13 cellular contexts compared by ENCODE assay signal in genomic region chr14:98136019-98136418, GRCh38.
DNase-seq lines count a peak whose midpoint lies in the region; ATAC-seq and TF ChIP-seq lines count a peak whose summit lies in the region.
"Had no signal": no experiment of that assay in that cellular context is flagged by ENCODE, and none has a peak within 500 bp of the region (broad histone marks: within the 10 kb centered on the region; RNA-seq: fewer than 3 reads in every experiment).

No MANE protein-coding gene starts in this region.

- peak overlapping the region; percentile 72; the same call in 1 of the 2 replicates for H2AFZ ChIP-seq in GM23338

- H3F3A ChIP-seq in GM23338 (replicated peaks; ENCODE audit: low read depth) = no peaks in the 10 kb centered on the region

- peaks cover 32 to 69% (median 53%) of the 10 kb centered on the region in 4 donors for H3K4me1 Mint-ChIP-seq in CD4-positive, CD25-positive, alpha-beta regulatory T cell
- H3K4me1 Mint-ChIP-seq in GM23338 = peaks cover 30% of the 10 kb centered on the region
- peaks cover 73% of the 10 kb centered on the region for H3K4me1 Mint-ChIP-seq in activated CD8-positive, alpha-beta T cell treated with anti-CD3 and anti-CD28 coated beads for 36 hours (ENCODE audit: low read depth)
- H3K4me1 Mint-ChIP-seq: activated B cell treated with CpG ODN at 0.5 μM for 24 hours had no signal

- no peak overlapping the region for H3K4me2 ChIP-seq in GM23338

- peak overlapping the region; percentile 85 to 91 (median 86) for H3K4me3 Mint-ChIP-seq in CD4-positive, CD25-positive, alpha-beta regulatory T cell
- H3K4me3 Mint-ChIP-seq in GM23338 = no peak overlapping the region
- H3K4me3 Mint-ChIP-seq in activated CD8-positive, alpha-beta T cell treated with anti-CD3 and anti-CD28 coated beads for 36 hours = peak overlapping the region; percentile 69
- H3K4me3 Mint-ChIP-seq: activated B cell treated with CpG ODN at 0.5 μM for 24 hours had no signal

- H3K9me3 Mint-ChIP-seq in CD4-positive, CD25-positive, alpha-beta regulatory T cell = no peaks in the 10 kb centered on the region
- H3K9me3 Mint-ChIP-seq in GM23338 = no peaks in the 10 kb centered on the region
- H3K9me3 Mint-ChIP-seq in activated CD8-positive, alpha-beta T cell treated with anti-CD3 and anti-CD28 coated beads for 36 hours = no peaks in the 10 kb centered on the region
- H3K9me3 Mint-ChIP-seq: activated B cell treated with CpG ODN at 0.5 μM for 24 hours had no signal

- no peaks in the 10 kb centered on the region for H3K27me3 Mint-ChIP-seq in CD4-positive, CD25-positive, alpha-beta regulatory T cell
- H3K27me3 Mint-ChIP-seq in GM23338 (ENCODE audit: insufficient read depth, low read depth, poor library complexity) = no peaks in the 10 kb centered on the region
- no peaks in the 10 kb centered on the region for H3K27me3 Mint-ChIP-seq in activated CD8-positive, alpha-beta T cell treated with anti-CD3 and anti-CD28 coated beads for 36 hours
- H3K27me3 Mint-ChIP-seq: activated B cell treated with CpG ODN at 0.5 μM for 24 hours had no signal

- CTCF ChIA-PET in activated CD8-positive, alpha-beta T cell treated with anti-CD3 and anti-CD28 coated beads for 36 hours (lab: Charles Lee) = interaction anchor here (0.9 to 10.4 kb wide), 12 partner anchors 8 to 1131 kb away, joined by 3 to 103 read pairs (median 4); no protein-coding TSS in a partner anchor

- peaks cover 50% of the 10 kb centered on the region for H3K4me1 ChIP-seq in CD4-positive, CD25-positive, alpha-beta regulatory T cell (ENCODE audit: control insufficient read depth, insufficient read depth, low read length, poor library complexity, severe bottlenecking)
- H3K4me1 ChIP-seq in GM23338 (ENCODE audit: insufficient read depth) = peaks cover 27% of the 10 kb centered on the region
- H3K4me1 ChIP-seq in effector memory CD4-positive, alpha-beta T cell (ENCODE audit: control insufficient read depth, insufficient read depth, low read length, poor library complexity, severe bottlenecking) = peaks cover 48% of the 10 kb centered on the region

- no peaks in the 10 kb centered on the region for H4K20me1 ChIP-seq in GM23338 (replicated peaks; ENCODE audit: insufficient read depth)

- peaks cover 4% of the 10 kb centered on the region for H3K36me3 Mint-ChIP-seq in CD4-positive, CD25-positive, alpha-beta regulatory T cell
- no peaks in the 10 kb centered on the region for H3K36me3 Mint-ChIP-seq in GM23338 (ENCODE audit: low read depth)
- H3K36me3 Mint-ChIP-seq in activated CD8-positive, alpha-beta T cell treated with anti-CD3 and anti-CD28 coated beads for 36 hours (ENCODE audit: low read depth) = no peaks in the 10 kb centered on the region

- H3K4me3 ChIP-seq in CD4-positive, CD25-positive, alpha-beta regulatory T cell (ENCODE audit: low read depth, low read length) = peak overlapping the region; percentile 57
- no peak overlapping the region for H3K4me3 ChIP-seq in GM23338
- peak overlapping the region; percentile 22 for H3K4me3 ChIP-seq in effector memory CD4-positive, alpha-beta T cell (ENCODE audit: insufficient read depth, low read depth, low read length, poor library complexity, severe bottlenecking)

- H3K27me3 ChIP-seq in CD4-positive, CD25-positive, alpha-beta regulatory T cell (ENCODE audit: control insufficient read depth, insufficient read depth, low read length) = no peaks in the 10 kb centered on the region
- no peaks in the 10 kb centered on the region for H3K27me3 ChIP-seq in GM23338 (ENCODE audit: insufficient read depth)
- H3K27me3 ChIP-seq in effector memory CD4-positive, alpha-beta T cell (replicated peaks; ENCODE audit: control insufficient read depth, insufficient read depth, low read length, poor library complexity, severe bottlenecking) = no peaks in the 10 kb centered on the region

- intact Hi-C loops in activated CD8-positive, alpha-beta T cell treated with anti-CD3 and anti-CD28 coated beads for 36 hours (cut with micrococcal nuclease) = loop anchor here (5.0 kb wide), 1 partner anchor 159 kb away; no protein-coding TSS in a partner anchor

- H3K36me3 ChIP-seq in CD4-positive, CD25-positive, alpha-beta regulatory T cell (ENCODE audit: control insufficient read depth, insufficient read depth, low read length) = no peaks in the 10 kb centered on the region
- no peaks in the 10 kb centered on the region for H3K36me3 ChIP-seq in GM23338 (ENCODE audit: insufficient read depth)
- no peaks in the 10 kb centered on the region for H3K36me3 ChIP-seq in effector memory CD4-positive, alpha-beta T cell (ENCODE audit: control insufficient read depth, insufficient read depth, low read length)

- H3K79me2 ChIP-seq in GM23338 (replicated peaks; ENCODE audit: insufficient read depth) = no peaks in the 10 kb centered on the region

- POLR2A ChIA-PET in activated CD8-positive, alpha-beta T cell treated with anti-CD3 and anti-CD28 coated beads for 36 hours (lab: Charles Lee) = interaction anchor here (0.7 to 2.5 kb wide), 13 partner anchors 11 to 1136 kb away, joined by 3 to 12 read pairs (median 4); partner anchors contain the start of gene BCL11B

- no peaks in the 10 kb centered on the region for H3K9me3 ChIP-seq in CD4-positive, CD25-positive, alpha-beta regulatory T cell (ENCODE audit: control insufficient read depth in 2 of 2, low read length in 2 of 2)
- no peaks in the 10 kb centered on the region for H3K9me3 ChIP-seq in effector memory CD4-positive, alpha-beta T cell (ENCODE audit: control insufficient read depth, low read length)

- peak overlapping the region; percentile 55 for H3K27ac ChIP-seq in CD4-positive, CD25-positive, alpha-beta regulatory T cell (ENCODE audit: insufficient read depth, low read length, poor library complexity, severe bottlenecking)
- H3K27ac ChIP-seq in GM23338 (ENCODE audit: low read depth) = no peak overlapping the region
- no peak overlapping the region for H3K27ac ChIP-seq in effector memory CD4-positive, alpha-beta T cell (ENCODE audit: insufficient read depth, low read length, poor library complexity, severe bottlenecking)

- H3K9me2 ChIP-seq in GM23338 (ENCODE audit: insufficient read depth) = no peaks in the 10 kb centered on the region

- TF ChIP-seq CTCF in GM23338 (conservative IDR thresholded peaks at IDR 0.05; ENCODE audit: low read depth in 2 of 2) = no peak
- TF ChIP-seq CTCF in activated CD8-positive, alpha-beta T cell treated with anti-CD3 and anti-CD28 coated beads for 36 hours (IDR thresholded peaks at IDR 0.05) = no peak

- peak in 2 of 3 donors; percentile 41 to 83 for DNase-seq in CD4-positive, CD25-positive, alpha-beta regulatory T cell
- DNase-seq in GM23338 (ENCODE audit: low spot score) = no peak
- peak; percentile 58 for DNase-seq in activated CD8-positive, alpha-beta T cell treated with anti-CD3 and anti-CD28 coated beads for 36 hours
- no peak for DNase-seq in effector memory CD4-positive, alpha-beta T cell
- DNase-seq in DMS 273 (lab: John Stamatoyannopoulos, UW; ENCODE audit: unreplicated experiment) = no peak
- no peak for DNase-seq in NCI-H82 treated with DMSO at 0.1 percent for 48 hours (lab: John Stamatoyannopoulos, UW; ENCODE audit: unreplicated experiment)
- DNase-seq in GM19238 (ENCODE audit: insufficient read length, low spot score) = no peak
- DNase-seq: activated B cell treated with CpG ODN at 0.5 μM for 24 hours, erythroblast, NCI-H226 had no signal

- ATAC-seq in CD4-positive, CD25-positive, alpha-beta regulatory T cell (ENCODE audit: low read depth in 2 of 2) = peak; percentile 54 to 66
- no peak for ATAC-seq in GM23338
- ATAC-seq in activated CD8-positive, alpha-beta T cell treated with anti-CD3 and anti-CD28 coated beads for 36 hours = peak; percentile 57
- no peak for ATAC-seq in HG03039 (IDR thresholded peaks at IDR 0.05; ENCODE audit: unreplicated experiment)
- ATAC-seq: SK-N-SH treated with all-trans-retinoic acid at 6 μM for 48 hours had no signal

- peak overlapping the region; percentile 90 to 97 (median 95) for H3K27ac Mint-ChIP-seq in CD4-positive, CD25-positive, alpha-beta regulatory T cell
- no peak overlapping the region for H3K27ac Mint-ChIP-seq in GM23338
- H3K27ac Mint-ChIP-seq in activated CD8-positive, alpha-beta T cell treated with anti-CD3 and anti-CD28 coated beads for 36 hours = peak overlapping the region; percentile 87
- H3K27ac Mint-ChIP-seq: activated B cell treated with CpG ODN at 0.5 μM for 24 hours, progenitor cell of endocrine pancreas had no signal

TF ChIP-seq in GM23338, 12 proteins besides CTCF, POLR2A, EP300 and RAD21 (continues in another document):
- TF ChIP-seq EZH2 (IDR thresholded peaks at IDR 0.05; ENCODE audit: low read depth, unreplicated experiment) (no peak), CREB1 (CRISPR knock-in tag; IDR thresholded peaks at IDR 0.05; ENCODE audit: low read depth) (no peak), REST (IDR thresholded peaks at IDR 0.05; ENCODE audit: unreplicated experiment) (no peak)

Comparison
In these comparisons a context has a peak if more than half of its experiments do, and no peak if none do; other contexts are left out.
1. ATAC-seq: peak in CD4-positive, CD25-positive, alpha-beta regulatory T cell (2 of 2) and activated CD8-positive, alpha-beta T cell treated with anti-CD3 and anti-CD28 coated beads for 36 hours (single experiment); none in GM23338 (single experiment) and HG03039 (single experiment).
2. DNase-seq: peak in CD4-positive, CD25-positive, alpha-beta regulatory T cell (2 of 3) and activated CD8-positive, alpha-beta T cell treated with anti-CD3 and anti-CD28 coated beads for 36 hours (single experiment); none in GM23338 (single experiment), effector memory CD4-positive, alpha-beta T cell (0 of 3), DMS 273 (single experiment), NCI-H82 treated with DMSO at 0.1 percent for 48 hours (single experiment) and GM19238 (single experiment).